ENCODE assay signal across 8 cellular contexts in the genomic region with DNA sequence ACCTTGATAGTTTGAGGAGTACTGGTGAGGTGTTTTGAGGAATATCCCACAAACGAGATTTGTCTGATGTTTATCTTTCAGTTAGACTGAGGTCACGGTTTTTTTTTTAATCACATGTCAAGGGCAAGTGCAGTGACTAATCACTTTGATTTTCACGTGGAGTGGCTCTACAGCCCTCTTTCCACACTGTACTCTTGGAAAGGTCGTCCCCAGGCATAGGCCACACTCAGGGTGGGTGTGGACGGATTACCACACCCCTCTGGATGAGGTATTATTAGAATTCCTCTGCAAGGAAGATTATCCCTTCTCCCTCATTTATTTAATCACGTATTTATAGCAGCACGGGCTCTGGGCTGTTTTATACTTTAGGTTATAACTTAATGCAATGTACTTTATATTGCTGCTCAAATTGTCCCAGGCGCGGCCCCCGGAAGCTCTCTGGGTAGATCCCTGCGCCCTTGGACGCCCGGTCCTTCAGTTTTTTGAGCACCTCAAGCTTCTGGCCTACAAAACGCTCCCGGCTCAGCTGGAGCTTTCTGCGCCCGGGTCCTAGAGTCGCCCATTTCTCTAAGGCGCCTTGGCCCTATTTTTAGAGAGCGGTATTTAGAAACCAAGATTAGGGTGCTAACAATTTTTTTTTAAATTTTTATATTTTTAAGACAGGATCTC. TPM values are rescaled to one million over a fixed set of nuclear protein-coding genes. Genes with fewer than 3 reads are reported as not detected.
A peak's percentile ranks its signal among the peaks of the same experiment; 100 is the strongest.
DNase-seq lines count a peak whose midpoint lies in the region; ATAC-seq and TF ChIP-seq lines count a peak whose summit lies in the region.

No MANE protein-coding gene starts in this region.

- peak overlapping the region; percentile 87 for H2AFZ ChIP-seq in OCI-LY7 (ENCODE audit: low read length)

- peaks cover 43% of the 10 kb centered on the region for H3K4me1 Mint-ChIP-seq in activated T-helper 2 cell treated with anti-CD3 and anti-CD28 coated beads, Interferon-gamma antibody, Interleukin-2, Interleukin-4, amounts not matched to agents 10 μg/mL and 5 μg/mL and 100 μg/mL, durations not matched to agents 14 hours and 24 hours and 36 hours (ENCODE audit: low read depth)

- TF ChIP-seq CTCF in OCI-LY7 (conservative IDR thresholded peaks at IDR 0.05; ENCODE audit: low read length), result no peak; the same call in 1 of the 2 replicates
- TF ChIP-seq CTCF in fibroblast of villous mesenchyme (IDR thresholded peaks at IDR 0.05; ENCODE audit: insufficient read depth, low read depth, low read length), result no peak
- TF ChIP-seq CTCF in neutrophil (IDR thresholded peaks at IDR 0.05), result no peak

- peak; percentile 68 for ATAC-seq in GM21526 (IDR thresholded peaks at IDR 0.05; ENCODE audit: low FRiP score, unreplicated experiment)

- peak overlapping the region; percentile 89 for H3K4me2 ChIP-seq in OCI-LY7 (ENCODE audit: low read length)

- BruUV-seq in OCI-LY7 (replicated peaks; lab: Mats Ljungman, UMichigan), result TSS peak; percentile 94

- H3K9me3 Mint-ChIP-seq in activated T-helper 2 cell treated with anti-CD3 and anti-CD28 coated beads, Interferon-gamma antibody, Interleukin-2, Interleukin-4, amounts not matched to agents 10 μg/mL and 5 μg/mL and 100 μg/mL, durations not matched to agents 14 hours and 24 hours and 36 hours, result no peaks in the 10 kb centered on the region

- H3K4me1 ChIP-seq in OCI-LY7 (ENCODE audit: insufficient read depth, low read length, poor library complexity, severe bottlenecking), result peaks cover 21% of the 10 kb centered on the region
- peaks cover 24 to 28% of the 10 kb centered on the region in 2 experiments for H3K4me1 ChIP-seq in neutrophil (ENCODE audit: control insufficient read depth in 1 of 2, insufficient read depth in 1 of 2, low read depth in 1 of 2, low read length in 1 of 2)

- no peaks in the 10 kb centered on the region for H3K27me3 Mint-ChIP-seq in activated T-helper 2 cell treated with anti-CD3 and anti-CD28 coated beads, Interferon-gamma antibody, Interleukin-2, Interleukin-4, amounts not matched to agents 10 μg/mL and 5 μg/mL and 100 μg/mL, durations not matched to agents 14 hours and 24 hours and 36 hours (ENCODE audit: low read depth)

- H3K36me3 ChIP-seq in OCI-LY7 (ENCODE audit: insufficient read depth, low read length) (peaks cover 20% of the 10 kb centered on the region), neutrophil (peaks cover 11% of the 10 kb centered on the region)

- peaks cover 20% of the 10 kb centered on the region for H3K36me3 Mint-ChIP-seq in activated T-helper 2 cell treated with anti-CD3 and anti-CD28 coated beads, Interferon-gamma antibody, Interleukin-2, Interleukin-4, amounts not matched to agents 10 μg/mL and 5 μg/mL and 100 μg/mL, durations not matched to agents 14 hours and 24 hours and 36 hours (ENCODE audit: low read depth)

- peak overlapping the region; percentile 100 for H3K4me3 Mint-ChIP-seq in activated T-helper 2 cell treated with anti-CD3 and anti-CD28 coated beads, Interferon-gamma antibody, Interleukin-2, Interleukin-4, amounts not matched to agents 10 μg/mL and 5 μg/mL and 100 μg/mL, durations not matched to agents 14 hours and 24 hours and 36 hours (ENCODE audit: low read depth)

- H3K9me2 ChIP-seq in OCI-LY7 (ENCODE audit: insufficient read depth, low read length), result no peaks in the 10 kb centered on the region

- H3K79me2 ChIP-seq in OCI-LY7 (ENCODE audit: insufficient read depth, low read depth, low read length), result peaks cover 49% of the 10 kb centered on the region

- DNase-seq in DMS79 treated with DMSO at 0.1 percent for 48 hours (lab: John Stamatoyannopoulos, UW) (peak; percentile 96), HT1080 (ENCODE audit: low read depth) (peak; percentile 75), OCI-LY7 (ENCODE audit: low spot score) (peak; percentile 87), fibroblast of villous mesenchyme (ENCODE audit: low read depth) (peak; percentile 83), ureter (ENCODE audit: low spot score) (peak; percentile 81)
- peak; percentile 48 for DNase-seq in activated T-helper 2 cell treated with anti-CD3 and anti-CD28 coated beads, Interferon-gamma antibody, Interleukin-2, Interleukin-4, amounts not matched to agents 10 μg/mL and 5 μg/mL and 100 μg/mL, durations not matched to agents 14 hours and 24 hours and 36 hours (ENCODE audit: low spot score)

- H3K9me3 ChIP-seq in OCI-LY7 (ENCODE audit: low read length), result no peaks in the 10 kb centered on the region
- H3K9me3 ChIP-seq in neutrophil, result no peaks in the 10 kb centered on the region

- H3K27me3 ChIP-seq in neutrophil, result no peaks in the 10 kb centered on the region

- H3K27ac ChIP-seq in OCI-LY7 (ENCODE audit: low read depth, low read length, poor library complexity, severe bottlenecking) (peak overlapping the region; percentile 80), neutrophil (peak overlapping the region; percentile 89)

- H4K20me1 ChIP-seq in OCI-LY7 (ENCODE audit: insufficient read depth, low read length), result peaks cover 17% of the 10 kb centered on the region

- CTCF ChIA-PET in OCI-LY7 (lab: Charles Lee; ENCODE audit: unreplicated experiment), result interaction anchor here (0.6 kb wide), 1 partner anchor 11 kb away, joined by 3 read pairs; no protein-coding TSS in a partner anchor

- peak overlapping the region; percentile 98 for H3K27ac Mint-ChIP-seq in activated T-helper 2 cell treated with anti-CD3 and anti-CD28 coated beads, Interferon-gamma antibody, Interleukin-2, Interleukin-4, amounts not matched to agents 10 μg/mL and 5 μg/mL and 100 μg/mL, durations not matched to agents 14 hours and 24 hours and 36 hours

- POLR2A ChIA-PET in OCI-LY7 (lab: Charles Lee), result interaction anchor here (0.6 to 4.0 kb wide), 13 partner anchors 8 to 546 kb away, joined by 3 to 18 read pairs (median 4); partner anchors contain the start of gene FAM168B

- intact Hi-C loops in OCI-LY7 (cut with micrococcal nuclease; ENCODE audit: unreplicated experiment), result loop anchor here (1.0 to 5.0 kb wide), 3 partner anchors 11 to 388 kb away; partner anchors contain the start of genes FAM168B and MZT2A
- intact Hi-C loops in activated T-helper 2 cell treated with anti-CD3 and anti-CD28 coated beads, Interferon-gamma antibody, Interleukin-2, Interleukin-4, amounts not matched to agents 10 μg/mL and 5 μg/mL and 100 μg/mL, durations not matched to agents 14 hours and 24 hours and 36 hours (cut with micrococcal nuclease), result loop anchor here (5.0 to 10.0 kb wide), 3 partner anchors 280 to 730 kb away; no protein-coding TSS in a partner anchor

- H3K4me3 ChIP-seq in OCI-LY7 (ENCODE audit: low read depth, low read length, poor library complexity, severe bottlenecking) (peak overlapping the region; percentile 97), fibroblast of villous mesenchyme (ENCODE audit: low read depth, low read length) (peak overlapping the region; percentile 94), neutrophil (ENCODE audit: low read depth in 1 of 2, low read length in 1 of 2) (peak overlapping the region; percentile 91 to 99)

RNA-seq across cellular contexts. Expression of gene PLEKHB2, which starts 0.5 kb away (rescaled TPM):
- total RNA-seq in HT1080 (2014; rRNA removed; shearing (Covaris generic)), result 103 and 110 TPM in 2 replicates
- polyA plus RNA-seq in HT1080 (2015; cell fraction: cytosol; rRNA removed), result 96.0 and 104 TPM in 2 replicates
- polyA plus RNA-seq in HT1080 (2015; cell fraction: nucleus; rRNA removed), result 84.0 and 85.0 TPM in 2 replicates
- total RNA-seq in OCI-LY7 (2014; rRNA removed; shearing (Covaris generic)), result 23.4 and 28.3 TPM in 2 replicates
- total RNA-seq in OCI-LY7 (2022) (35.9 and 38.3 TPM in 2 replicates), fibroblast of villous mesenchyme (98.2 and 167 TPM in 2 replicates), ureter (57.7 TPM)
- total RNA-seq in activated T-helper 2 cell treated with anti-CD3 and anti-CD28 coated beads, Interferon-gamma antibody, Interleukin-2, Interleukin-4, amounts not matched to agents 10 μg/mL and 5 μg/mL and 100 μg/mL, durations not matched to agents 14 hours and 24 hours and 36 hours, result 72.3 and 72.9 TPM in 2 replicates

RNA-seq across cellular contexts. Expression of gene FAM168B, which starts 11.4 kb away (rescaled TPM):
- 73.0 and 118 TPM in 2 replicates for total RNA-seq in HT1080 (2014; rRNA removed; shearing (Covaris generic))
- 80.8 and 96.6 TPM in 2 replicates for polyA plus RNA-seq in HT1080 (2015; cell fraction: cytosol; rRNA removed)
- polyA plus RNA-seq in HT1080 (2015; cell fraction: nucleus; rRNA removed), result 78.8 and 80.8 TPM in 2 replicates
- 53.5 and 53.6 TPM in 2 replicates for total RNA-seq in OCI-LY7 (2014; rRNA removed; shearing (Covaris generic))
- total RNA-seq in OCI-LY7 (2022) (81.5 and 85.3 TPM in 2 replicates), fibroblast of villous mesenchyme (83.1 and 91.5 TPM in 2 replicates), ureter (70.9 TPM)
- 69.0 and 70.3 TPM in 2 replicates for total RNA-seq in activated T-helper 2 cell treated with anti-CD3 and anti-CD28 coated beads, Interferon-gamma antibody, Interleukin-2, Interleukin-4, amounts not matched to agents 10 μg/mL and 5 μg/mL and 100 μg/mL, durations not matched to agents 14 hours and 24 hours and 36 hours

Comparison
In these comparisons a context has a peak if more than half of its experiments do, and no peak if none do; other contexts are left out.
1. Peak in every context shown above with its lines: DNase-seq, ATAC-seq, H3K4me3 ChIP-seq and H3K27ac ChIP-seq.